In the genomic region with DNA sequence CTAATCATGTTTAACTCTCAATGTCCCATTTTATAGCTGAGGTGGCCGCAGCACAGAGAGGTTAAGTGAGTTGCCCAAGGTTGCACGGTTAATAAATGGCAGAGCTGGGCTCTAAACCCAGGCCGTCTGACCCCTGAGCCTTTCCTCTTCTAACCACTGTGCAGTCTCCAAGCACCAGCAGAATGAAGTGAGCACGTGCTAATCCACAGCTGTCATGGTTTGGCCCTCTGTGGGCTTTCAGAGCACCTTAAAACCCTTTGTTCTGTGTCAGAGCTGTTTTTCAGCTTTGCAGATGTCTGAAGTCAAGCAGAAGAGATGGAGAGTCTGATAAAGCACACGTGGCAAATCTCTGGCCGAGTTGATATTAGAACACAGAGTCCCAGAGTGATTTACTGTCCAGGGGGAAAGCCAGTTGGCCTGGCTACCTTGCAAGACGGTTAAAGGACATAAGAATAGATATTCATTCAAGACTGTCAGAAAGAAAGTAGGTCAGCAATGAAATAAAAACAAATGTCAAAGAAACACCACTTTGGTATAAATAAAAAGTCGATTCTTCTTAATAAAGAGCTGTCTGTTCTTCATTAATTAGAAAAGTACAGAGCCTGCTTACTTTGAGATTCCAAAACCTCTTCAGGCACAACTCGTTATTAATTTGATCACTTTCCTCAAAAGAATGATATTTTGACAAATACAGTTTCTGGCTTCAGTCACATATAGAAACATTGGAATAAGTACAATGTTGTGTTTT, we compare ENCODE assay signal across 8 cellular contexts.
A peak's percentile ranks its signal among the peaks of the same experiment; 100 is the strongest.
DNase-seq lines count a peak whose midpoint lies in the region; ATAC-seq and TF ChIP-seq lines count a peak whose summit lies in the region.

No MANE protein-coding gene starts in this region.

- no peaks in the 10 kb centered on the region for H3K36me3 ChIP-seq in upper lobe of left lung

- peaks cover 6% of the 10 kb centered on the region for H3K36me3 Mint-ChIP-seq in mesothelial cell of epicardium

- peak in 3 of 4 donors; percentile 23 to 86 (median 84) for TF ChIP-seq EP300 in upper lobe of left lung (IDR thresholded peaks at IDR 0.05)

- ATAC-seq in HG03159 (IDR thresholded peaks at IDR 0.05; ENCODE audit: unreplicated experiment) (peak; percentile 45), SK-N-SH treated with all-trans-retinoic acid at 6 μM for 48 hours (peak; percentile 68), upper lobe of left lung (ENCODE audit: low FRiP score in 2 of 2) (peak; percentile 52 to 72), GM21723 (IDR thresholded peaks at IDR 0.05; ENCODE audit: unreplicated experiment) (no peak), GM21717 (IDR thresholded peaks at IDR 0.05; ENCODE audit: unreplicated experiment) (no peak)

- peak overlapping the region; percentile 81 for H3K27ac Mint-ChIP-seq in mesothelial cell of epicardium

- DNase-seq in coronary artery (ENCODE audit: low spot score) (no peak), mesothelial cell of epicardium (ENCODE audit: low spot score in 2 of 2, unreplicated experiment in 2 of 2) (no peak), upper lobe of left lung (peak in 1 of 2 donors; percentile 45), AML-193 (lab: John Stamatoyannopoulos, UW) (no peak)

- H3K4me3 ChIP-seq in coronary artery = peak overlapping the region; percentile 41
- H3K4me3 ChIP-seq in upper lobe of left lung = no peak overlapping the region

- H3K27me3 Mint-ChIP-seq in mesothelial cell of epicardium (ENCODE audit: low read depth) = no peaks in the 10 kb centered on the region

- no peaks in the 10 kb centered on the region for H3K27me3 ChIP-seq in upper lobe of left lung

- H3K4me3 Mint-ChIP-seq in mesothelial cell of epicardium = no peak overlapping the region

- 36 to 44% methylated on average over 9 of the region's 9 CpGs for WGBS in upper lobe of left lung, 2 donors

- no peaks in the 10 kb centered on the region for H3K9me3 ChIP-seq in upper lobe of left lung

- TF ChIP-seq CTCF in coronary artery (IDR thresholded peaks at IDR 0.05) = no peak
- no peak for TF ChIP-seq CTCF in mesothelial cell of epicardium (IDR thresholded peaks at IDR 0.05; ENCODE audit: unreplicated experiment)
- TF ChIP-seq CTCF in upper lobe of left lung (IDR thresholded peaks at IDR 0.05) = no peak

- peaks cover 22 to 38% (median 25%) of the 10 kb centered on the region in 4 donors for H3K4me1 ChIP-seq in upper lobe of left lung

- H3K4me1 Mint-ChIP-seq in mesothelial cell of epicardium = peaks cover 63% of the 10 kb centered on the region

- H3K9me3 Mint-ChIP-seq in mesothelial cell of epicardium = peaks cover 3% of the 10 kb centered on the region

- TF ChIP-seq POLR2A in upper lobe of left lung (IDR thresholded peaks at IDR 0.05) = no peak

- H3K27ac ChIP-seq in coronary artery (peak overlapping the region; percentile 72 to 89), upper lobe of left lung (peak overlapping the region; percentile 64 to 88 (median 76))

TF ChIP-seq in SK-N-SH treated with all-trans-retinoic acid at 6 μM for 48 hours, 23 proteins besides CTCF, POLR2A, EP300 and RAD21 (continues in another document):
- no peak for TF ChIP-seq RARB (CRISPR knock-in tag; IDR thresholded peaks at IDR 0.05)
- TF ChIP-seq ARNTL (CRISPR knock-in tag; IDR thresholded peaks at IDR 0.05; ENCODE audit: borderline replicate concordance, low read depth) = no peak
- no peak for TF ChIP-seq ZFP30 (CRISPR knock-in tag; IDR thresholded peaks at IDR 0.05)
- TF ChIP-seq ESRRG (CRISPR knock-in tag; IDR thresholded peaks at IDR 0.05) = no peak
- peak; percentile 25 for TF ChIP-seq ZFP3 (CRISPR knock-in tag; IDR thresholded peaks at IDR 0.05)
- TF ChIP-seq, protein P1, sequence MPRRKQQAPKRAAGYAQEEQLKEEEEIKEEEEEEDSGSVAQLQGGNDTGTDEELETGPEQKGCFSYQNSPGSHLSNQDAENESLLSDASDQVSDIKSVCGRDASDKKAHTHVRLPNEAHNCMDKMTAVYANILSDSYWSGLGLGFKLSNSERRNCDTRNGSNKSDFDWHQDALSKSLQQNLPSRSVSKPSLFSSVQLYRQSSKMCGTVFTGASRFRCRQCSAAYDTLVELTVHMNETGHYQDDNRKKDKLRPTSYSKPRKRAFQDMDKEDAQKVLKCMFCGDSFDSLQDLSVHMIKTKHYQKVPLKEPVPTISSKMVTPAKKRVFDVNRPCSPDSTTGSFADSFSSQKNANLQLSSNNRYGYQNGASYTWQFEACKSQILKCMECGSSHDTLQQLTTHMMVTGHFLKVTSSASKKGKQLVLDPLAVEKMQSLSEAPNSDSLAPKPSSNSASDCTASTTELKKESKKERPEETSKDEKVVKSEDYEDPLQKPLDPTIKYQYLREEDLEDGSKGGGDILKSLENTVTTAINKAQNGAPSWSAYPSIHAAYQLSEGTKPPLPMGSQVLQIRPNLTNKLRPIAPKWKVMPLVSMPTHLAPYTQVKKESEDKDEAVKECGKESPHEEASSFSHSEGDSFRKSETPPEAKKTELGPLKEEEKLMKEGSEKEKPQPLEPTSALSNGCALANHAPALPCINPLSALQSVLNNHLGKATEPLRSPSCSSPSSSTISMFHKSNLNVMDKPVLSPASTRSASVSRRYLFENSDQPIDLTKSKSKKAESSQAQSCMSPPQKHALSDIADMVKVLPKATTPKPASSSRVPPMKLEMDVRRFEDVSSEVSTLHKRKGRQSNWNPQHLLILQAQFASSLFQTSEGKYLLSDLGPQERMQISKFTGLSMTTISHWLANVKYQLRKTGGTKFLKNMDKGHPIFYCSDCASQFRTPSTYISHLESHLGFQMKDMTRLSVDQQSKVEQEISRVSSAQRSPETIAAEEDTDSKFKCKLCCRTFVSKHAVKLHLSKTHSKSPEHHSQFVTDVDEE (CRISPR knock-in tag; IDR thresholded peaks at IDR 0.05) = peak; percentile 87; the same call in 1 of the 2 replicates
- no peak for TF ChIP-seq ZNF70 (CRISPR knock-in tag; IDR thresholded peaks at IDR 0.05)
- TF ChIP-seq CSDC2 (CRISPR knock-in tag; IDR thresholded peaks at IDR 0.05) = peak; percentile 89
- TF ChIP-seq ISL1 (CRISPR knock-in tag; IDR thresholded peaks at IDR 0.05) = peak; percentile 55
- peak; percentile 75; the same call in 1 of the 2 replicates for TF ChIP-seq TCF4 (CRISPR knock-in tag; IDR thresholded peaks at IDR 0.05; ENCODE audit: borderline replicate concordance)
- TF ChIP-seq SNAI2 (CRISPR knock-in tag; IDR thresholded peaks at IDR 0.05) = no peak
- peak; percentile 17; the same call in 1 of the 2 replicates for TF ChIP-seq GLIS3 (CRISPR knock-in tag; IDR thresholded peaks at IDR 0.05)
- TF ChIP-seq, protein P2, sequence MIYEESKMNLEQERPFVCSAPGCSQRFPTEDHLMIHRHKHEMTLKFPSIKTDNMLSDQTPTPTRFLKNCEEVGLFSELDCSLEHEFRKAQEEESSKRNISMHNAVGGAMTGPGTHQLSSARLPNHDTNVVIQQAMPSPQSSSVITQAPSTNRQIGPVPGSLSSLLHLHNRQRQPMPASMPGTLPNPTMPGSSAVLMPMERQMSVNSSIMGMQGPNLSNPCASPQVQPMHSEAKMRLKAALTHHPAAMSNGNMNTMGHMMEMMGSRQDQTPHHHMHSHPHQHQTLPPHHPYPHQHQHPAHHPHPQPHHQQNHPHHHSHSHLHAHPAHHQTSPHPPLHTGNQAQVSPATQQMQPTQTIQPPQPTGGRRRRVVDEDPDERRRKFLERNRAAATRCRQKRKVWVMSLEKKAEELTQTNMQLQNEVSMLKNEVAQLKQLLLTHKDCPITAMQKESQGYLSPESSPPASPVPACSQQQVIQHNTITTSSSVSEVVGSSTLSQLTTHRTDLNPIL (CRISPR knock-in tag; IDR thresholded peaks at IDR 0.05; ENCODE audit: low read depth) = no peak
- TF ChIP-seq, protein P3, sequence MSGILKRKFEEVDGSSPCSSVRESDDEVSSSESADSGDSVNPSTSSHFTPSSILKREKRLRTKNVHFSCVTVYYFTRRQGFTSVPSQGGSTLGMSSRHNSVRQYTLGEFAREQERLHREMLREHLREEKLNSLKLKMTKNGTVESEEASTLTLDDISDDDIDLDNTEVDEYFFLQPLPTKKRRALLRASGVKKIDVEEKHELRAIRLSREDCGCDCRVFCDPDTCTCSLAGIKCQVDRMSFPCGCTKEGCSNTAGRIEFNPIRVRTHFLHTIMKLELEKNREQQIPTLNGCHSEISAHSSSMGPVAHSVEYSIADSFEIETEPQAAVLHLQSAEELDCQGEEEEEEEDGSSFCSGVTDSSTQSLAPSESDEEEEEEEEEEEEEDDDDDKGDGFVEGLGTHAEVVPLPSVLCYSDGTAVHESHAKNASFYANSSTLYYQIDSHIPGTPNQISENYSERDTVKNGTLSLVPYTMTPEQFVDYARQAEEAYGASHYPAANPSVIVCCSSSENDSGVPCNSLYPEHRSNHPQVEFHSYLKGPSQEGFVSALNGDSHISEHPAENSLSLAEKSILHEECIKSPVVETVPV (CRISPR knock-in tag; IDR thresholded peaks at IDR 0.05) = no peak
- TF ChIP-seq BACH2 (CRISPR knock-in tag; IDR thresholded peaks at IDR 0.05; ENCODE audit: borderline replicate concordance) = no peak
- TF ChIP-seq, protein P4, sequence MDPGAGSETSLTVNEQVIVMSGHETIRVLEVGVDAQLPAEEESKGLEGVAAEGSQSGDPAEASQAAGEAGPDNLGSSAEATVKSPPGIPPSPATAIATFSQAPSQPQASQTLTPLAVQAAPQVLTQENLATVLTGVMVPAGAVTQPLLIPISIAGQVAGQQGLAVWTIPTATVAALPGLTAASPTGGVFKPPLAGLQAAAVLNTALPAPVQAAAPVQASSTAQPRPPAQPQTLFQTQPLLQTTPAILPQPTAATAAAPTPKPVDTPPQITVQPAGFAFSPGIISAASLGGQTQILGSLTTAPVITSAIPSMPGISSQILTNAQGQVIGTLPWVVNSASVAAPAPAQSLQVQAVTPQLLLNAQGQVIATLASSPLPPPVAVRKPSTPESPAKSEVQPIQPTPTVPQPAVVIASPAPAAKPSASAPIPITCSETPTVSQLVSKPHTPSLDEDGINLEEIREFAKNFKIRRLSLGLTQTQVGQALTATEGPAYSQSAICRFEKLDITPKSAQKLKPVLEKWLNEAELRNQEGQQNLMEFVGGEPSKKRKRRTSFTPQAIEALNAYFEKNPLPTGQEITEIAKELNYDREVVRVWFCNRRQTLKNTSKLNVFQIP (CRISPR knock-in tag; IDR thresholded peaks at IDR 0.05; ENCODE audit: borderline replicate concordance, low read depth) = peak; percentile 8; the same call in 1 of the 2 replicates

Comparison
In these comparisons a context has a peak if more than half of its experiments do, and no peak if none do; other contexts are left out.
1. ATAC-seq: peak in HG03159 (single experiment), SK-N-SH treated with all-trans-retinoic acid at 6 μM for 48 hours (single experiment) and upper lobe of left lung (2 of 2); none in GM21723 (single experiment) and GM21717 (single experiment).